ENCODE assay signal across 9 cellular contexts in the genomic region with DNA sequence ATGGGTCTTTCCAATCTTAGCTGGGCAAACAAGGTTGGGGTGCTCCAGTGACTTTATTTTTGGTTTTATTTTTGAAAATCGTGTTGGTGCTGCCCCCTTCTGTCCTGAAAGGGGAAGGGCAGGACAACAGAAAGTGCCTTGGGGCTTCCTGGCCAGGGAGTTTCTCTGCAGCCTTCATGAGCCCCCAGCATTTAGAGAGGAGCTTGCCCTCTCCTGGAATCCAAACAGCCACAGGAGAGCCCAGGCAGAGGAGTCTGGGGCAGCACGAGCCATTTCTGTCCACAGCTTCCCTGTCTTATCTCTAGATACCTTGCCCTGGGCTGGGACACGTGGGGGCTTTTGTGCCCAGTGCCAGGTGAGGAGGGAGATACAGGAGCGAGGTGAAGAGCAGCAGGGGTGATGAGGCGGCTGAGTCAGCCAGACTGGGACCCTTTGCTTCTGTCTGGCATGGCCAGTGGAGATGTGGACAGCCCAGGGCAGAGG. TPM values are rescaled to one million over a fixed set of nuclear protein-coding genes. Genes with fewer than 3 reads are reported as not detected.
A peak's percentile ranks its signal among the peaks of the same experiment; 100 is the strongest.
DNase-seq lines count a peak whose midpoint lies in the region; ATAC-seq and TF ChIP-seq lines count a peak whose summit lies in the region.
"Had no signal": no experiment of that assay in that cellular context is flagged by ENCODE, and none has a peak within 500 bp of the region (broad histone marks: within the 10 kb centered on the region; RNA-seq: fewer than 3 reads in every experiment).

No MANE protein-coding gene starts in this region.

- peak; percentile 26 for DNase-seq in Caki2 (ENCODE audit: low read depth)
- DNase-seq in HFF-Myc (ENCODE audit: extremely low read depth, low read depth) = no peak
- peak; percentile 26 to 68 for DNase-seq in SJCRH30
- peak; percentile 17 for DNase-seq in mammary epithelial cell
- DNase-seq in tibial nerve (ENCODE audit: low spot score in 2 of 2) = no peak

- TF ChIP-seq CTCF in HFF-Myc (IDR thresholded peaks at IDR 0.05; ENCODE audit: low read depth, low read length, missing control alignments) = peak; percentile 83
- peak; percentile 75 to 79 for TF ChIP-seq CTCF in mammary epithelial cell (conservative IDR thresholded peaks at IDR 0.05 in 1 of 2, IDR thresholded peaks at IDR 0.05 in 1 of 2; ENCODE audit: extremely low read depth in 1 of 2, insufficient read depth in 1 of 2, low read depth in 1 of 2, low read length in 2 of 2)
- peak; percentile 91 for TF ChIP-seq CTCF in liver (IDR thresholded peaks at IDR 0.05; ENCODE audit: low read depth, low read length, missing input control)
- peak; percentile 78 to 89 (median 83) for TF ChIP-seq CTCF in tibial nerve (IDR thresholded peaks at IDR 0.05)

- BruUV-seq in mammary epithelial cell (replicated peaks; lab: Mats Ljungman, UMichigan) = no TSS peak

- no peaks in the 10 kb centered on the region for H3K9me3 ChIP-seq in SJCRH30 (replicated peaks)
- no peaks in the 10 kb centered on the region for H3K9me3 ChIP-seq in mammary epithelial cell (replicated peaks; ENCODE audit: insufficient read depth, low read length)
- no peaks in the 10 kb centered on the region for H3K9me3 ChIP-seq in liver (ENCODE audit: control insufficient read depth in 4 of 4, low read length in 3 of 4)
- no peaks in the 10 kb centered on the region for H3K9me3 ChIP-seq in tibial nerve

- H3K27me3 ChIP-seq in SJCRH30 (no peaks in the 10 kb centered on the region), mammary epithelial cell (ENCODE audit: insufficient read depth, low read length) (no peaks in the 10 kb centered on the region), liver (ENCODE audit: control insufficient read depth in 4 of 4, insufficient read depth in 4 of 4, low read length in 3 of 4) (no peaks in the 10 kb centered on the region), tibial nerve (no peaks in the 10 kb centered on the region)

- ATAC-seq in GM18505 (IDR thresholded peaks at IDR 0.05; ENCODE audit: unreplicated experiment) (no peak), GM19328 (IDR thresholded peaks at IDR 0.05; ENCODE audit: unreplicated experiment) (no peak)

- H4K20me1 ChIP-seq in mammary epithelial cell (ENCODE audit: insufficient read depth, low read length) = no peaks in the 10 kb centered on the region

- H3K36me3 ChIP-seq in SJCRH30 (no peaks in the 10 kb centered on the region; the same call in 1 of the 2 replicates), mammary epithelial cell (ENCODE audit: insufficient read depth, low read length) (peaks cover 12% of the 10 kb centered on the region), liver (ENCODE audit: control insufficient read depth in 4 of 4, insufficient read depth in 3 of 4, low read depth in 1 of 4, low read length in 3 of 4) (peaks cover 0 to 3% (median 1%) of the 10 kb centered on the region in 4 donors), tibial nerve (peaks cover 0 to 37% (median 4%) of the 10 kb centered on the region in 3 donors)

- CTCF ChIA-PET in mammary epithelial cell (lab: Charles Lee; ENCODE audit: low non-redundant PET) = no interaction called here

- peak; percentile 80 to 86 for TF ChIP-seq RAD21 in liver (IDR thresholded peaks at IDR 0.05)

- peak in 1 of 2 donors; percentile 8 for TF ChIP-seq EP300 in tibial nerve (IDR thresholded peaks at IDR 0.05)

- H3K4me3 ChIP-seq in HFF-Myc (replicated peaks; ENCODE audit: low read depth, low read length) (no peak overlapping the region), SJCRH30 (no peak overlapping the region), mammary epithelial cell (replicated peaks in 1 of 3; ENCODE audit: insufficient read depth in 1 of 3, low read depth in 2 of 3, low read length in 3 of 3) (no peak overlapping the region), liver (ENCODE audit: low read depth in 1 of 3, low read length in 3 of 3) (no peak overlapping the region), tibial nerve (no peak overlapping the region)

- intact Hi-C loops in mammary epithelial cell (cut with micrococcal nuclease) = loop anchor here (1.0 kb wide), 2 partner anchors 53 to 169 kb away; a partner anchor contains a TSS

- no peak overlapping the region for H3K9ac ChIP-seq in mammary epithelial cell (ENCODE audit: insufficient read depth, low read length)
- no peak overlapping the region for H3K9ac ChIP-seq in liver (ENCODE audit: low read depth in 1 of 2, low read length in 2 of 2)

- in situ Hi-C loops in Caki2 (cut with HindIII; ENCODE audit: low pct_unique_long_range_greater_than_20kb, low sequenced_read_pairs) (no loop called here), mammary epithelial cell (cut with MboI; ENCODE audit: low sequenced_read_pairs in 2 of 2) (no loop called here)

- H3K27ac ChIP-seq in SJCRH30 (no peak overlapping the region), mammary epithelial cell (ENCODE audit: insufficient read depth, low read depth, low read length) (no peak overlapping the region), liver (ENCODE audit: low read depth in 1 of 2, low read length in 2 of 2) (peak overlapping the region in 1 of 2 donors; percentile 14), tibial nerve (peak overlapping the region in 2 of 4 donors; percentile 36 to 72)

- H3K4me2 ChIP-seq in mammary epithelial cell (ENCODE audit: insufficient read depth, low read depth, low read length) = no peak overlapping the region

- no peak overlapping the region for H2AFZ ChIP-seq in mammary epithelial cell (ENCODE audit: low read depth, low read length)

- dilution Hi-C loops in mammary epithelial cell (cut with HindIII; ENCODE audit: low sequenced_read_pairs) = no loop called here

- no peaks in the 10 kb centered on the region for H3K4me1 ChIP-seq in SJCRH30
- H3K4me1 ChIP-seq in mammary epithelial cell (ENCODE audit: insufficient read depth, low read length) = peaks cover 15% of the 10 kb centered on the region
- peaks cover 4 to 51% (median 40%) of the 10 kb centered on the region in 4 donors for H3K4me1 ChIP-seq in liver (ENCODE audit: control insufficient read depth in 4 of 4, insufficient read depth in 4 of 4, low read length in 3 of 4)
- H3K4me1 ChIP-seq in tibial nerve = peaks cover 0 to 38% (median 8%) of the 10 kb centered on the region in 4 donors

- TF ChIP-seq POLR2A in tibial nerve (IDR thresholded peaks at IDR 0.05) (no peak), GM18505 (IDR thresholded peaks at IDR 0.05; ENCODE audit: borderline replicate concordance, extremely low read depth, insufficient read depth, insufficient read length) (no peak)

- 25% methylated on average over 4 of the region's 5 CpGs for WGBS in mammary epithelial cell (ENCODE audit: low coverage, missing lambda C conversion rate)
- 36% methylated on average over 5 of the region's 5 CpGs for WGBS in liver
- WGBS in tibial nerve, 2 donors = 43 to 45% methylated on average over 5 of the region's 5 CpGs

- peaks cover 37% of the 10 kb centered on the region for H3K79me2 ChIP-seq in mammary epithelial cell (ENCODE audit: insufficient read depth, low read length)

TF ChIP-seq in liver, 16 proteins besides CTCF, POLR2A, EP300 and RAD21 (continues in another document):
- TF ChIP-seq EGR1 (IDR thresholded peaks at IDR 0.05; ENCODE audit: low read depth in 2 of 2) (no peak), HNF4A (conservative IDR thresholded peaks at IDR 0.05) (peak in 1 of 2 donors; percentile 21)

RNA-seq across cellular contexts. Expression of a gene that starts 4.4 kb away (rescaled TPM):
- 14.8 and 22.4 TPM in 2 replicates for total RNA-seq in Caki2 (2014; rRNA removed; shearing (Covaris generic); ENCODE audit: low replicate concordance)
- total RNA-seq in SJCRH30 (2014; rRNA removed; shearing (Covaris generic)) = 4.0 and 4.7 TPM in 2 replicates
- total RNA-seq in mammary epithelial cell (10 to 100 TPM; 32.1 to 38.3 TPM), liver (100 to 1,000 TPM in 1 of 2 donors, 10 to 100 TPM in 1; 67.5 to 188 TPM), tibial nerve (100 to 1,000 TPM; 125 to 214 (median 180) TPM)
- polyA plus RNA-seq in mammary epithelial cell (16.6 TPM), liver (100 to 1,000 TPM; 104 to 145 TPM)
- polyA minus RNA-seq in mammary epithelial cell = 23.6 TPM

RNA-seq across cellular contexts. Expression of a gene that starts 15.3 kb away (rescaled TPM):
- not detected in 2 replicates for total RNA-seq in Caki2 (2014; rRNA removed; shearing (Covaris generic); ENCODE audit: low replicate concordance)
- total RNA-seq in SJCRH30 (2014; rRNA removed; shearing (Covaris generic)) = not detected in 2 replicates
- not detected for total RNA-seq in mammary epithelial cell
- polyA plus RNA-seq in mammary epithelial cell = not detected
- not detected for polyA minus RNA-seq in mammary epithelial cell
- total RNA-seq in liver = 10 to 100 TPM; 12.9 to 47.1 TPM
- 100 to 1,000 TPM in 1 of 2 donors, 10 to 100 TPM in 1; 80.2 to 108 TPM for polyA plus RNA-seq in liver
- 1 to 10 TPM in 3 of 4 donors, under 1 TPM in 1; 0.78 to 9.9 (median 2.2) TPM for total RNA-seq in tibial nerve
- total RNA-seq: skeletal muscle tissue had no signal

RNA-seq across cellular contexts. Expression of a gene that starts 16.7 kb away (rescaled TPM):
- 3.4 and 13.8 TPM in 2 replicates for total RNA-seq in Caki2 (2014; rRNA removed; shearing (Covaris generic); ENCODE audit: low replicate concordance)
- total RNA-seq in SJCRH30 (2014; rRNA removed; shearing (Covaris generic)) = 6.5 and 6.9 TPM in 2 replicates
- total RNA-seq in mammary epithelial cell = 10 to 100 TPM; 15.8 to 28.6 TPM
- 14.5 TPM for polyA plus RNA-seq in mammary epithelial cell
- 24.4 TPM for polyA minus RNA-seq in mammary epithelial cell
- total RNA-seq in liver = 10 to 100 TPM; 27.1 to 37.2 TPM
- 10 to 100 TPM in 1 of 2 donors, 1 to 10 TPM in 1; 6.1 to 26.5 TPM for polyA plus RNA-seq in liver
- total RNA-seq in tibial nerve = 100 to 1,000 TPM in 1 of 4 donors, 10 to 100 TPM in 3; 40.0 to 112 (median 79.6) TPM

RNA-seq across cellular contexts. Expression of a gene that starts 21.2 kb away (rescaled TPM):
- 9.8 and 19.0 TPM in 2 replicates for total RNA-seq in Caki2 (2014; rRNA removed; shearing (Covaris generic); ENCODE audit: low replicate concordance)
- 1.5 and 3.4 TPM in 2 replicates for total RNA-seq in SJCRH30 (2014; rRNA removed; shearing (Covaris generic))
- total RNA-seq in mammary epithelial cell = 10 to 100 TPM in 1 of 2 donors, 1 to 10 TPM in 1; 6.1 to 16.3 TPM
- 5.3 TPM for polyA plus RNA-seq in mammary epithelial cell
- polyA minus RNA-seq in mammary epithelial cell = 14.7 TPM
- 1,000 to 10,000 TPM in 1 of 2 donors, 100 to 1,000 TPM in 1; 211 to 1,249 TPM for total RNA-seq in liver
- 1,000 to 10,000 TPM; 1,058 to 1,822 TPM for polyA plus RNA-seq in liver
- 1,000 to 10,000 TPM in 1 of 4 donors, 100 to 1,000 TPM in 3; 528 to 1,237 (median 593) TPM for total RNA-seq in tibial nerve

RNA-seq across cellular contexts. Expression of a gene that starts 52.9 kb away (rescaled TPM):
- total RNA-seq in Caki2 (2014; rRNA removed; shearing (Covaris generic); ENCODE audit: low replicate concordance) = 9.5 and 11.0 TPM in 2 replicates
- 0.61 TPM in 1 of 2 replicates, not detected in the other for total RNA-seq in SJCRH30 (2014; rRNA removed; shearing (Covaris generic))
- total RNA-seq in mammary epithelial cell = 10 to 100 TPM in 1 of 2 donors, 1 to 10 TPM in 1; 3.5 to 13.8 TPM
- polyA plus RNA-seq in mammary epithelial cell = 2.2 TPM
- not detected for polyA minus RNA-seq in mammary epithelial cell
- 1,000 to 10,000 TPM in 1 of 2 donors, 100 to 1,000 TPM in 1; 267 to 2,029 TPM for total RNA-seq in liver
- 1,000 to 10,000 TPM; 1,439 to 1,696 TPM for polyA plus RNA-seq in liver
- total RNA-seq in tibial nerve = 1,000 to 10,000 TPM in 1 of 4 donors, 100 to 1,000 TPM in 3; 415 to 1,129 (median 638) TPM

Comparison
In these comparisons a context has a peak if more than half of its experiments do, and no peak if none do; other contexts are left out.
1. DNase-seq: peak in Caki2 (single experiment), SJCRH30 (2 of 2) and mammary epithelial cell (single experiment); none in HFF-Myc (single experiment) and tibial nerve (0 of 2).
2. Peak in every context shown above with its lines, with median percentiles within 50 percentile points of each other: CTCF ChIP-seq.